In genomic region chr18:13548944-13549878, GRCh38 we compare ENCODE assay signal across 11 cellular contexts.
DNase-seq lines count a peak whose midpoint lies in the region; ATAC-seq and FAIRE-seq lines count a peak whose summit lies in the region.
"Had no signal": no experiment of that assay in that cellular context is flagged by ENCODE, and none has a peak within 500 bp of the region (broad histone marks: within the 10 kb centered on the region; RNA-seq: fewer than 3 reads in every experiment).

No MANE protein-coding gene starts in this region.

- peak; percentile 78 for DNase-seq in COR-L47 (lab: John Stamatoyannopoulos, UW)
- peak; percentile 13 for DNase-seq in MG63
- DNase-seq in islet precursor cell: peak; percentile 9
- no peak for DNase-seq in activated T-helper 2 cell treated with anti-CD3 and anti-CD28 coated beads, Interferon-gamma antibody, Interleukin-2, Interleukin-4, amounts not matched to agents 10 μg/mL and 5 μg/mL and 100 μg/mL, durations not matched to agents 14 hours and 24 hours and 36 hours (ENCODE audit: low spot score)
- no peak for DNase-seq in DMS153 (lab: John Stamatoyannopoulos, UW)
- DNase-seq in NCI-H2081 treated with DMSO at 0.1 percent for 48 hours (lab: John Stamatoyannopoulos, UW): no peak
- no peak for DNase-seq in frontal cortex (ENCODE audit: low spot score in 2 of 2)
- DNase-seq: NCI-H1436 had no signal

- no peak overlapping the region for H3K4me3 ChIP-seq in MG63

- intact Hi-C loops in activated T-helper 2 cell treated with anti-CD3 and anti-CD28 coated beads, Interferon-gamma antibody, Interleukin-2, Interleukin-4, amounts not matched to agents 10 μg/mL and 5 μg/mL and 100 μg/mL, durations not matched to agents 14 hours and 24 hours and 36 hours (cut with micrococcal nuclease): no loop called here

- no peaks in the 10 kb centered on the region for H3K9me3 Mint-ChIP-seq in activated T-helper 2 cell treated with anti-CD3 and anti-CD28 coated beads, Interferon-gamma antibody, Interleukin-2, Interleukin-4, amounts not matched to agents 10 μg/mL and 5 μg/mL and 100 μg/mL, durations not matched to agents 14 hours and 24 hours and 36 hours
- H3K9me3 Mint-ChIP-seq: stimulated activated naive CD8-positive, alpha-beta T cell treated with anti-CD3 and anti-CD28 coated beads, Interleukin-15, Interleukin-2, amounts not matched to agents 100 ng/mL and 50 ng/mL, for 24 hours had no signal

- H3K4me3 Mint-ChIP-seq in activated T-helper 2 cell treated with anti-CD3 and anti-CD28 coated beads, Interferon-gamma antibody, Interleukin-2, Interleukin-4, amounts not matched to agents 10 μg/mL and 5 μg/mL and 100 μg/mL, durations not matched to agents 14 hours and 24 hours and 36 hours (ENCODE audit: low read depth): no peak overlapping the region
- H3K4me3 Mint-ChIP-seq: stimulated activated naive CD8-positive, alpha-beta T cell treated with anti-CD3 and anti-CD28 coated beads, Interleukin-15, Interleukin-2, amounts not matched to agents 100 ng/mL and 50 ng/mL, for 24 hours had no signal

- no peaks in the 10 kb centered on the region for H3K27me3 Mint-ChIP-seq in activated T-helper 2 cell treated with anti-CD3 and anti-CD28 coated beads, Interferon-gamma antibody, Interleukin-2, Interleukin-4, amounts not matched to agents 10 μg/mL and 5 μg/mL and 100 μg/mL, durations not matched to agents 14 hours and 24 hours and 36 hours (ENCODE audit: low read depth)
- H3K27me3 Mint-ChIP-seq: stimulated activated naive CD8-positive, alpha-beta T cell treated with anti-CD3 and anti-CD28 coated beads, Interleukin-15, Interleukin-2, amounts not matched to agents 100 ng/mL and 50 ng/mL, for 24 hours had no signal

- H3K27ac Mint-ChIP-seq in activated T-helper 2 cell treated with anti-CD3 and anti-CD28 coated beads, Interferon-gamma antibody, Interleukin-2, Interleukin-4, amounts not matched to agents 10 μg/mL and 5 μg/mL and 100 μg/mL, durations not matched to agents 14 hours and 24 hours and 36 hours: no peak overlapping the region
- H3K27ac Mint-ChIP-seq: stimulated activated naive CD8-positive, alpha-beta T cell treated with anti-CD3 and anti-CD28 coated beads, Interleukin-15, Interleukin-2, amounts not matched to agents 100 ng/mL and 50 ng/mL, for 24 hours had no signal

- no peaks in the 10 kb centered on the region for H3K36me3 ChIP-seq in MG63

- peaks cover 10% of the 10 kb centered on the region for H3K36me3 Mint-ChIP-seq in activated T-helper 2 cell treated with anti-CD3 and anti-CD28 coated beads, Interferon-gamma antibody, Interleukin-2, Interleukin-4, amounts not matched to agents 10 μg/mL and 5 μg/mL and 100 μg/mL, durations not matched to agents 14 hours and 24 hours and 36 hours (ENCODE audit: low read depth)

- peaks cover 5% of the 10 kb centered on the region; the same call in 1 of the 2 replicates for H3K27me3 ChIP-seq in MG63

- FAIRE-seq in frontal cortex (lab: Jason Lieb, UNC): no peak
- FAIRE-seq: astrocyte had no signal

- no peaks in the 10 kb centered on the region for H3K9me3 ChIP-seq in MG63

- H3K4me1 Mint-ChIP-seq in activated T-helper 2 cell treated with anti-CD3 and anti-CD28 coated beads, Interferon-gamma antibody, Interleukin-2, Interleukin-4, amounts not matched to agents 10 μg/mL and 5 μg/mL and 100 μg/mL, durations not matched to agents 14 hours and 24 hours and 36 hours (ENCODE audit: low read depth): peaks cover 9% of the 10 kb centered on the region

- ATAC-seq in GM21526 (IDR thresholded peaks at IDR 0.05; ENCODE audit: low FRiP score, unreplicated experiment): peak; percentile 72

Comparison
In these comparisons a context has a peak if more than half of its experiments do, and no peak if none do; other contexts are left out.
1. DNase-seq: peak in COR-L47 (single experiment), MG63 (single experiment) and islet precursor cell (single experiment); none in activated T-helper 2 cell treated with anti-CD3 and anti-CD28 coated beads, Interferon-gamma antibody, Interleukin-2, Interleukin-4, amounts not matched to agents 10 μg/mL and 5 μg/mL and 100 μg/mL, durations not matched to agents 14 hours and 24 hours and 36 hours (single experiment), DMS153 (single experiment), NCI-H2081 treated with DMSO at 0.1 percent for 48 hours (single experiment) and frontal cortex (0 of 2).